In the genomic region with DNA sequence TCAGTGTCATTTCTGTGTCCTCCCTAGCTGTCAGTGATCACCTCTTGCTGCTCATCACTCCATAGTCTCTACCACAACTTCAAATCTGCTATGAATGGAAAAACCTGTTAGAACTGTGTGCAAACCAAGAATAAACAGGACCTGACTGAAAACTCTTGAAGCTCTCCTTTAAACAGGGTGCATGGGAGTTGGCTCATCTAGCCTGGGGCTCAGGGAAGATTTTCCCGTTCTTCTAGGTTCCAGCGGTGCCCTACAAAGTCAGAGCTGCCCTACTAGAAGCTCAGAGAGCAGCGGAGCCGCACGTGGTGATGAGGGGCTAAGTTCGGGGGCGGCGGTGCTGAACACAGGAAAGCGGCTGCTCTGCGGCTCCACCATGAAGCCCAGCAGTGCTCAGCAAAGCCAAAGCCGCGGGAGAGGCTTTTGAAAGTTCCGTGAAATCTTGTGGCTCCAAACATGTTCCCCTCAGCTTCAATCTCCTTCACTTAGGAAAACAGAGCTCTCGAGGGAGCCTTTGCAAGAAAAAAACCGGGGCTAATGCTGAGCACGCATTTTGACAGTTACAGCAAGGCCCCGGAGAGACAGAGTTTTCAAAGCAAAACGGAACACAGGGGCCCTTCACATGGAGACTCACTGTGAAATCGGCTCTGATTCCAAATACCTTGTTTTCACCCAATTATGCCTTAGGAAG, we compare ENCODE assay signal across 23 cellular contexts. TPM values are rescaled to one million over a fixed set of nuclear protein-coding genes. Genes with fewer than 3 reads are reported as not detected.
A peak's percentile ranks its signal among the peaks of the same experiment; 100 is the strongest.
DNase-seq lines count a peak whose midpoint lies in the region; ATAC-seq and TF ChIP-seq lines count a peak whose summit lies in the region.
"Had no signal": no experiment of that assay in that cellular context is flagged by ENCODE, and none has a peak within 500 bp of the region (broad histone marks: within the 10 kb centered on the region; RNA-seq: fewer than 3 reads in every experiment).

No MANE protein-coding gene starts in this region.

- POLR2A ChIA-PET in activated CD8-positive, alpha-beta T cell treated with anti-CD3 and anti-CD28 coated beads for 36 hours (lab: Charles Lee) = interaction anchor here (1.0 to 1.3 kb wide), 2 partner anchors 9 to 22 kb away, joined by 3 to 4 read pairs; no protein-coding TSS in a partner anchor

- intact Hi-C loops in activated CD8-positive, alpha-beta T cell treated with anti-CD3 and anti-CD28 coated beads for 36 hours (cut with micrococcal nuclease) = no loop called here
- intact Hi-C loops in testis (cut with DNase I; ENCODE audit: low total_unique reads) = no loop called here

- no peaks in the 10 kb centered on the region for H3K36me3 ChIP-seq in testis (ENCODE audit: low read depth, missing control alignments)
- H3K36me3 ChIP-seq: ascending aorta, BE2C had no signal

- peak overlapping the region in 1 of 2 donors; percentile 13 for H3K4me3 ChIP-seq in testis
- H3K4me3 ChIP-seq: ascending aorta, heart left ventricle, lung, SJSA1 had no signal

- H3K9me3 Mint-ChIP-seq in activated T-cell treated with anti-CD3 and anti-CD28 coated beads, Interleukin-2, amount 50 U/mL, for 72 hours = no peaks in the 10 kb centered on the region
- H3K9me3 Mint-ChIP-seq in activated T-cell treated with anti-CD3 and anti-CD28 coated beads, Interleukin-2, amount 50 U/mL, for 4 hours = no peaks in the 10 kb centered on the region
- H3K9me3 Mint-ChIP-seq in activated CD8-positive, alpha-beta T cell treated with anti-CD3 and anti-CD28 coated beads for 36 hours = no peaks in the 10 kb centered on the region
- H3K9me3 Mint-ChIP-seq in glutamatergic neuron (ENCODE audit: unreplicated experiment) = peaks cover 22% of the 10 kb centered on the region
- H3K9me3 Mint-ChIP-seq: IgD-negative memory B cell; T-helper 1 cell treated with Interleukin-12 subunit alpha and Interleukin-12 subunit beta and Interleukin-4 antibody, amounts not matched to agents 30 μg/mL and 1 μg/mL, for 36 hours had no signal

- TF ChIP-seq POLR2A in testis (IDR thresholded peaks at IDR 0.05) = no peak

- no peak for TF ChIP-seq CTCF in activated CD8-positive, alpha-beta T cell treated with anti-CD3 and anti-CD28 coated beads for 36 hours (IDR thresholded peaks at IDR 0.05)
- TF ChIP-seq CTCF in glutamatergic neuron (IDR thresholded peaks at IDR 0.05; ENCODE audit: partially characterized antibody, unreplicated experiment) (no peak), testis (IDR thresholded peaks at IDR 0.05) (no peak)

- no peak overlapping the region for H3K27ac ChIP-seq in testis
- H3K27ac ChIP-seq: ascending aorta, heart left ventricle, SJSA1 had no signal

- DNase-seq in activated T-cell treated with anti-CD3 and anti-CD28 coated beads, Interleukin-2, amount 50 U/mL, for 72 hours = no peak
- no peak for DNase-seq in activated T-cell treated with anti-CD3 and anti-CD28 coated beads, Interleukin-2, amount 50 U/mL, for 4 hours
- DNase-seq in activated CD8-positive, alpha-beta T cell treated with anti-CD3 and anti-CD28 coated beads for 36 hours = peak; percentile 52
- no peak for DNase-seq in glutamatergic neuron
- DNase-seq in testis = peak; percentile 22
- DNase-seq in stimulated activated CD4-positive, alpha-beta T cell treated with anti-CD3 and anti-CD28 coated beads, Interleukin-4, amount 100 ng/mL, for 24 hours = no peak
- DNase-seq in GDM1 (lab: John Stamatoyannopoulos, UW) = no peak
- no peak for DNase-seq in NAMALWA (ENCODE audit: low spot score)
- DNase-seq: activated CD8-positive, alpha-beta memory T cell treated with anti-CD3 and anti-CD28 coated beads, Interleukin-2, amount 50 U/mL, for 48 hours; activated gamma-delta T cell; BE2C; caudate nucleus; heart left ventricle; NCI-H2081; NCI-H345; NCI-H748 treated with DMSO at 0.1 percent for 48 hours; nucleus accumbens; stimulated activated CD4-positive, alpha-beta T cell treated with anti-CD3 and anti-CD28 coated beads, Interleukin-1b, Interleukin-23, amount 100 ng/mL, for 48 hours had no signal

- CTCF ChIA-PET in activated CD8-positive, alpha-beta T cell treated with anti-CD3 and anti-CD28 coated beads for 36 hours (lab: Charles Lee) = interaction anchor here (1.4 to 2.0 kb wide), 2 partner anchors 12 to 14 kb away, joined by 4 to 6 read pairs; no protein-coding TSS in a partner anchor

- WGBS in testis, 2 donors = 66 to 71% methylated on average over 17 to 19 of the region's 19 CpGs

- H3K27ac Mint-ChIP-seq in activated T-cell treated with anti-CD3 and anti-CD28 coated beads, Interleukin-2, amount 50 U/mL, for 72 hours = peak overlapping the region; percentile 34
- H3K27ac Mint-ChIP-seq in activated CD8-positive, alpha-beta T cell treated with anti-CD3 and anti-CD28 coated beads for 36 hours = peak overlapping the region; percentile 88
- H3K27ac Mint-ChIP-seq in glutamatergic neuron (ENCODE audit: unreplicated experiment) = peak overlapping the region; percentile 43
- H3K27ac Mint-ChIP-seq: IgD-negative memory B cell had no signal

- no peaks in the 10 kb centered on the region for H3K27me3 ChIP-seq in testis
- H3K27me3 ChIP-seq: ascending aorta, BE2C, heart left ventricle, SJSA1 had no signal

- peaks cover 49% of the 10 kb centered on the region for H3K4me1 Mint-ChIP-seq in activated T-cell treated with anti-CD3 and anti-CD28 coated beads, Interleukin-2, amount 50 U/mL, for 72 hours (ENCODE audit: low read depth)
- peaks cover 38% of the 10 kb centered on the region for H3K4me1 Mint-ChIP-seq in activated T-cell treated with anti-CD3 and anti-CD28 coated beads, Interleukin-2, amount 50 U/mL, for 4 hours (ENCODE audit: low read depth)
- H3K4me1 Mint-ChIP-seq in activated CD8-positive, alpha-beta T cell treated with anti-CD3 and anti-CD28 coated beads for 36 hours (ENCODE audit: low read depth) = peaks cover 60% of the 10 kb centered on the region
- H3K4me1 Mint-ChIP-seq in glutamatergic neuron (ENCODE audit: low read depth, unreplicated experiment) = peaks cover 28% of the 10 kb centered on the region

- ATAC-seq in activated T-cell treated with anti-CD3 and anti-CD28 coated beads, Interleukin-2, amount 50 U/mL, for 72 hours (replicated peaks in 1 of 2) = no peak
- no peak for ATAC-seq in activated T-cell treated with anti-CD3 and anti-CD28 coated beads, Interleukin-2, amount 50 U/mL, for 4 hours
- ATAC-seq in activated CD8-positive, alpha-beta T cell treated with anti-CD3 and anti-CD28 coated beads for 36 hours = no peak
- ATAC-seq: heart left ventricle had no signal

- no peaks in the 10 kb centered on the region for H3K27me3 Mint-ChIP-seq in activated T-cell treated with anti-CD3 and anti-CD28 coated beads, Interleukin-2, amount 50 U/mL, for 72 hours (ENCODE audit: low read depth)
- no peaks in the 10 kb centered on the region for H3K27me3 Mint-ChIP-seq in activated T-cell treated with anti-CD3 and anti-CD28 coated beads, Interleukin-2, amount 50 U/mL, for 4 hours (ENCODE audit: low read depth)
- H3K27me3 Mint-ChIP-seq in activated CD8-positive, alpha-beta T cell treated with anti-CD3 and anti-CD28 coated beads for 36 hours = no peaks in the 10 kb centered on the region
- peaks cover 13% of the 10 kb centered on the region for H3K27me3 Mint-ChIP-seq in glutamatergic neuron (ENCODE audit: unreplicated experiment)
- H3K27me3 Mint-ChIP-seq: IgD-negative memory B cell had no signal

- H3K4me1 ChIP-seq in testis = peaks cover 4% of the 10 kb centered on the region
- H3K4me1 ChIP-seq: BE2C had no signal

- H3K36me3 Mint-ChIP-seq in activated T-cell treated with anti-CD3 and anti-CD28 coated beads, Interleukin-2, amount 50 U/mL, for 72 hours (ENCODE audit: insufficient read depth in 2 of 2) = peaks cover 7 to 34% of the 10 kb centered on the region in 2 donors
- peaks cover 30% of the 10 kb centered on the region for H3K36me3 Mint-ChIP-seq in activated T-cell treated with anti-CD3 and anti-CD28 coated beads, Interleukin-2, amount 50 U/mL, for 4 hours (ENCODE audit: insufficient read depth)
- peaks cover 69% of the 10 kb centered on the region for H3K36me3 Mint-ChIP-seq in activated CD8-positive, alpha-beta T cell treated with anti-CD3 and anti-CD28 coated beads for 36 hours (ENCODE audit: low read depth)
- H3K36me3 Mint-ChIP-seq in glutamatergic neuron (ENCODE audit: unreplicated experiment) = peaks cover 19% of the 10 kb centered on the region

- H3K9me3 ChIP-seq in testis = no peaks in the 10 kb centered on the region
- H3K9me3 ChIP-seq: ascending aorta, BE2C, heart left ventricle, SJSA1 had no signal

- peak overlapping the region; percentile 33 to 48 for H3K4me3 Mint-ChIP-seq in activated T-cell treated with anti-CD3 and anti-CD28 coated beads, Interleukin-2, amount 50 U/mL, for 72 hours
- no peak overlapping the region for H3K4me3 Mint-ChIP-seq in activated T-cell treated with anti-CD3 and anti-CD28 coated beads, Interleukin-2, amount 50 U/mL, for 4 hours
- peak overlapping the region; percentile 0 for H3K4me3 Mint-ChIP-seq in activated CD8-positive, alpha-beta T cell treated with anti-CD3 and anti-CD28 coated beads for 36 hours
- H3K4me3 Mint-ChIP-seq in glutamatergic neuron (ENCODE audit: unreplicated experiment) = peak overlapping the region; percentile 55
- H3K4me3 Mint-ChIP-seq: IgD-negative memory B cell; T-helper 1 cell treated with Interleukin-12 subunit alpha and Interleukin-12 subunit beta and Interleukin-4 antibody, amounts not matched to agents 30 μg/mL and 1 μg/mL, for 36 hours had no signal

RNA-seq across cellular contexts. Expression of a gene that starts 30.5 kb away (rescaled TPM):
- total RNA-seq in activated T-cell treated with anti-CD3 and anti-CD28 coated beads, Interleukin-2, amount 50 U/mL, for 72 hours = 100 to 1,000 TPM; 161 to 208 TPM
- total RNA-seq in activated T-cell treated with anti-CD3 and anti-CD28 coated beads, Interleukin-2, amount 50 U/mL, for 4 hours = 100 to 1,000 TPM; 116 to 163 (median 137) TPM
- 100 to 1,000 TPM; 207 to 220 TPM for total RNA-seq in activated CD8-positive, alpha-beta T cell treated with anti-CD3 and anti-CD28 coated beads for 36 hours
- total RNA-seq in glutamatergic neuron (ENCODE audit: unreplicated experiment) (311 TPM), testis (1 to 10 TPM; 3.6 to 7.1 TPM)
- 13.7 TPM for polyA plus RNA-seq in testis (ENCODE audit: insufficient read depth, low read depth, low replicate concordance)

Comparison
In these comparisons a context has a peak if more than half of its experiments do, and no peak if none do; other contexts are left out.
1. DNase-seq: peak in activated CD8-positive, alpha-beta T cell treated with anti-CD3 and anti-CD28 coated beads for 36 hours (single experiment) and testis (single experiment); none in activated T-cell treated with anti-CD3 and anti-CD28 coated beads, Interleukin-2, amount 50 U/mL, for 72 hours (0 of 2), activated T-cell treated with anti-CD3 and anti-CD28 coated beads, Interleukin-2, amount 50 U/mL, for 4 hours (single experiment), glutamatergic neuron (single experiment), stimulated activated CD4-positive, alpha-beta T cell treated with anti-CD3 and anti-CD28 coated beads, Interleukin-4, amount 100 ng/mL, for 24 hours (single experiment), GDM1 (single experiment) and NAMALWA (single experiment).
2. H3K27ac Mint-ChIP-seq: peak in every context shown above with its lines; median percentile 88 in activated CD8-positive, alpha-beta T cell treated with anti-CD3 and anti-CD28 coated beads for 36 hours; 43 in glutamatergic neuron; 34 in activated T-cell treated with anti-CD3 and anti-CD28 coated beads, Interleukin-2, amount 50 U/mL, for 72 hours.
3. RNA of a gene that starts 30.5 kb away (total RNA-seq): 311 TPM in glutamatergic neuron (single experiment), 207 to 220 TPM in activated CD8-positive, alpha-beta T cell treated with anti-CD3 and anti-CD28 coated beads for 36 hours, 161 to 208 TPM in activated T-cell treated with anti-CD3 and anti-CD28 coated beads, Interleukin-2, amount 50 U/mL, for 72 hours and 116 to 163 TPM in activated T-cell treated with anti-CD3 and anti-CD28 coated beads, Interleukin-2, amount 50 U/mL, for 4 hours; 3.6 to 7.1 TPM in testis; every median in the first group is over 10 times any median in the second.